8 cellular contexts compared by ENCODE assay signal in the genomic region with DNA sequence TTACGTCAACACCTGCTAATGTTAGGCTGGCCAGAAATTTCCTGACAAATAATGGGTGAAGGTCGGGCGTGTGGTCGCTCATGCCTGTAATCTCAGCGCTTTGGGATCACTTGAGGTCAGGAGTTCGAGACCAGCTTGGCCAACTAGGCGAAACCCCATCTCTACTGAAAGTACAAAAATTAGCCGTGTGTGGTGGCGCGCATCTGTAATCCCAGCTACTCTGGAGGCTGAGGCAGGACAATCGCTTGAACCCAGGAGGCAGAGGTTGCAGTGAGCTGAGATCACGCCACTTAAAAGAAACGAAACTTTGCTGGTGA. TPM values are rescaled to one million over a fixed set of nuclear protein-coding genes. Genes with fewer than 3 reads are reported as not detected.
A peak's percentile ranks its signal among the peaks of the same experiment; 100 is the strongest.
DNase-seq lines count a peak whose midpoint lies in the region; ATAC-seq and TF ChIP-seq lines count a peak whose summit lies in the region.
"Not testable (repeated sequence)": the region's sequence is repeated elsewhere in the genome, so short reads cannot be mapped to it uniquely, and the experiment has no call there.

No MANE protein-coding gene starts in this region.

- 64% methylated on average over 12 of the region's 13 CpGs; no CpG with 5 or more reads in 1 of the 2 donors for WGBS in gastroesophageal sphincter (ENCODE audit: low coverage in 1 of 2), 2 donors
- WGBS in sigmoid colon, 2 donors: 72 to 73% methylated on average over 13 of the region's 13 CpGs
- 64 to 81% methylated on average over 10 to 13 of the region's 13 CpGs for WGBS in upper lobe of left lung, 2 donors

- not testable (repeated sequence) for TF ChIP-seq POLR2A in gastroesophageal sphincter (IDR thresholded peaks at IDR 0.05); sigmoid colon (IDR thresholded peaks at IDR 0.05); upper lobe of left lung (IDR thresholded peaks at IDR 0.05)

- H3K27me3 Mint-ChIP-seq in activated T-cell treated with anti-CD3 and anti-CD28 coated beads, Interleukin-2, amount 50 U/mL, for 72 hours (ENCODE audit: low read depth); central memory CD8-positive, alpha-beta T cell: not testable (repeated sequence)

- not testable (repeated sequence) for H3F3A ChIP-seq in DOHH2 (ENCODE audit: control insufficient read depth, insufficient read depth); PC-9 (ENCODE audit: insufficient read depth, low read depth)

- H2AFZ ChIP-seq in PC-9: peak overlapping the region; percentile 94

- H3K4me1 ChIP-seq in DOHH2 (ENCODE audit: control insufficient read depth, low read length) (peaks cover 13% of the 10 kb centered on the region), gastroesophageal sphincter (peaks cover 0 to 27% (median 5%) of the 10 kb centered on the region in 3 donors), mucosa of rectum (ENCODE audit: control insufficient read depth in 2 of 2, insufficient read depth in 2 of 2, low read length in 2 of 2) (peaks cover 8 to 16% of the 10 kb centered on the region in 2 donors), sigmoid colon (peaks cover 0 to 22% (median 16%) of the 10 kb centered on the region in 4 donors), upper lobe of left lung (peaks cover 5 to 16% (median 10%) of the 10 kb centered on the region in 4 donors)
- H3K4me1 ChIP-seq in PC-9 (replicated peaks; ENCODE audit: insufficient read depth): not testable (repeated sequence)

- intact Hi-C loops in PC-9 (cut with micrococcal nuclease; ENCODE audit: unreplicated experiment): not testable (repeated sequence)
- intact Hi-C loops in sigmoid colon (cut with DNase I): loop anchor here (2.0 to 5.0 kb wide), 3 partner anchors 13 to 158 kb away; a partner anchor contains a TSS

- H3K9me3 ChIP-seq in DOHH2 (ENCODE audit: control insufficient read depth, insufficient read depth, low read length); PC-9 (ENCODE audit: insufficient read depth, low read depth); gastroesophageal sphincter; mucosa of rectum (ENCODE audit: control insufficient read depth in 2 of 2, low read length in 2 of 2); sigmoid colon; upper lobe of left lung: not testable (repeated sequence)

- not testable (repeated sequence) for H3K79me2 ChIP-seq in DOHH2 (ENCODE audit: control insufficient read depth, low read length); PC-9 (ENCODE audit: low read depth)

- H3K27me3 ChIP-seq in DOHH2 (ENCODE audit: control insufficient read depth, low read length); PC-9 (ENCODE audit: insufficient read depth, low read depth); gastroesophageal sphincter; mucosa of rectum (ENCODE audit: control insufficient read depth in 2 of 2, insufficient read depth in 2 of 2, low read length in 2 of 2); sigmoid colon; upper lobe of left lung: not testable (repeated sequence)

- not testable (repeated sequence) for H4K20me1 ChIP-seq in DOHH2 (ENCODE audit: control insufficient read depth, insufficient read depth, low read depth, low read length); PC-9 (ENCODE audit: insufficient read depth)

- not testable (repeated sequence) for DNase-seq in PC-9; activated T-cell treated with anti-CD3 and anti-CD28 coated beads, Interleukin-2, amount 50 U/mL, for 72 hours; central memory CD8-positive, alpha-beta T cell (ENCODE audit: low spot score in 2 of 2); sigmoid colon; upper lobe of left lung

- H3K4me3 ChIP-seq in DOHH2 (ENCODE audit: low read length) (peak overlapping the region; percentile 79), PC-9 (peak overlapping the region; percentile 98; the same call in 1 of the 2 replicates), gastroesophageal sphincter (peak overlapping the region; percentile 53 to 82), mucosa of rectum (ENCODE audit: low read length in 2 of 2) (peak overlapping the region; percentile 86 to 96), sigmoid colon (peak overlapping the region; percentile 63 to 83 (median 76)), upper lobe of left lung (peak overlapping the region; percentile 30 to 98 (median 67))

- H3K36me3 Mint-ChIP-seq in activated T-cell treated with anti-CD3 and anti-CD28 coated beads, Interleukin-2, amount 50 U/mL, for 72 hours (ENCODE audit: insufficient read depth in 2 of 2); central memory CD8-positive, alpha-beta T cell (ENCODE audit: insufficient read depth): not testable (repeated sequence)

- TF ChIP-seq CTCF in DOHH2 (IDR thresholded peaks at IDR 0.05; ENCODE audit: low read depth, low read length, poor library complexity, severe bottlenecking); PC-9 (conservative IDR thresholded peaks at IDR 0.05); gastroesophageal sphincter (IDR thresholded peaks at IDR 0.05); sigmoid colon (IDR thresholded peaks at IDR 0.05); upper lobe of left lung (IDR thresholded peaks at IDR 0.05): not testable (repeated sequence)

- POLR2A ChIA-PET in PC-9 (lab: Charles Lee; ENCODE audit: unreplicated experiment): interaction anchor here (0.8 kb wide), 1 partner anchor 14 kb away, joined by 9 read pairs; no protein-coding TSS in a partner anchor

- TSS peak; percentile 95 for BruUV-seq in PC-9 (replicated peaks; lab: Mats Ljungman, UMichigan)

- H3K4me3 Mint-ChIP-seq in activated T-cell treated with anti-CD3 and anti-CD28 coated beads, Interleukin-2, amount 50 U/mL, for 72 hours: peak overlapping the region; percentile 81 to 89
- H3K4me3 Mint-ChIP-seq in central memory CD8-positive, alpha-beta T cell: peak overlapping the region; percentile 74

- H3K9me3 Mint-ChIP-seq in activated T-cell treated with anti-CD3 and anti-CD28 coated beads, Interleukin-2, amount 50 U/mL, for 72 hours; central memory CD8-positive, alpha-beta T cell: not testable (repeated sequence)

- not testable (repeated sequence) for H3K27ac Mint-ChIP-seq in activated T-cell treated with anti-CD3 and anti-CD28 coated beads, Interleukin-2, amount 50 U/mL, for 72 hours; central memory CD8-positive, alpha-beta T cell (ENCODE audit: low read depth)

- not testable (repeated sequence) for H3K9me2 ChIP-seq in DOHH2 (replicated peaks; ENCODE audit: control insufficient read depth, low read length); PC-9 (ENCODE audit: insufficient read depth)

- H3K4me1 Mint-ChIP-seq in activated T-cell treated with anti-CD3 and anti-CD28 coated beads, Interleukin-2, amount 50 U/mL, for 72 hours (ENCODE audit: low read depth): peaks cover 17% of the 10 kb centered on the region
- peaks cover 10% of the 10 kb centered on the region for H3K4me1 Mint-ChIP-seq in central memory CD8-positive, alpha-beta T cell

- TF ChIP-seq EP300 in gastroesophageal sphincter (IDR thresholded peaks at IDR 0.05); sigmoid colon (IDR thresholded peaks at IDR 0.05); upper lobe of left lung (IDR thresholded peaks at IDR 0.05): not testable (repeated sequence)

- not testable (repeated sequence) for ATAC-seq in activated T-cell treated with anti-CD3 and anti-CD28 coated beads, Interleukin-2, amount 50 U/mL, for 72 hours (replicated peaks in 1 of 2); central memory CD8-positive, alpha-beta T cell (replicated peaks; ENCODE audit: extremely low read depth, poor library complexity, severe bottlenecking); gastroesophageal sphincter; upper lobe of left lung (ENCODE audit: low FRiP score in 2 of 2)

- H3K27ac ChIP-seq in DOHH2 (ENCODE audit: low read depth, low read length): not testable (repeated sequence)
- H3K27ac ChIP-seq in PC-9 (peak overlapping the region; percentile 63), gastroesophageal sphincter (peak overlapping the region; percentile 27 to 89 (median 82)), mucosa of rectum (ENCODE audit: low read depth in 2 of 2, low read length in 2 of 2) (peak overlapping the region; percentile 77 to 81), sigmoid colon (peak overlapping the region; percentile 86 to 91 (median 88)), upper lobe of left lung (peak overlapping the region; percentile 71 to 86 (median 82))

- H3K4me2 ChIP-seq in DOHH2 (ENCODE audit: low read length) (peak overlapping the region; percentile 93), PC-9 (peak overlapping the region; percentile 93)

- H3K9ac ChIP-seq in mucosa of rectum (ENCODE audit: low read depth in 1 of 2, low read length in 2 of 2): peak overlapping the region; percentile 84

- CTCF ChIA-PET in PC-9 (lab: Charles Lee): not testable (repeated sequence)

- not testable (repeated sequence) for H3K36me3 ChIP-seq in DOHH2 (ENCODE audit: control insufficient read depth, low read length); PC-9 (ENCODE audit: low read depth); gastroesophageal sphincter; mucosa of rectum (ENCODE audit: control insufficient read depth in 2 of 2, insufficient read depth in 2 of 2, low read length in 2 of 2); sigmoid colon; upper lobe of left lung

RNA-seq across cellular contexts. Expression of a gene that starts 13.3 kb away (rescaled TPM):
- total RNA-seq in PC-9 (2021) (36.1 and 38.0 TPM in 2 replicates), gastroesophageal sphincter (10 to 100 TPM; 14.3 to 37.2 (median 16.5) TPM), sigmoid colon (10 to 100 TPM; 13.4 to 27.3 (median 19.8) TPM), upper lobe of left lung (100 to 1,000 TPM in 1 of 6 donors, 10 to 100 TPM in 5; 31.4 to 161 (median 46.1) TPM)
- total RNA-seq in activated T-cell treated with anti-CD3 and anti-CD28 coated beads, Interleukin-2, amount 50 U/mL, for 72 hours: 10 to 100 TPM; 30.6 to 34.3 TPM
- polyA plus RNA-seq in sigmoid colon: 10 to 100 TPM in 1 of 3 donors, 1 to 10 TPM in 2; 3.0 to 12.5 (median 5.3) TPM

RNA-seq across cellular contexts. Expression of a gene that starts 19.1 kb away (rescaled TPM):
- total RNA-seq in PC-9 (2021) (2.7 and 2.9 TPM in 2 replicates), gastroesophageal sphincter (not detected), sigmoid colon (under 1 TPM in 1 of 4 donors, not detected in 3; 0.14 TPM), upper lobe of left lung (under 1 TPM in 2 of 6 donors, not detected in 4; 0.13 to 0.29 TPM)
- 1 to 10 TPM; 7.8 to 8.5 TPM for total RNA-seq in activated T-cell treated with anti-CD3 and anti-CD28 coated beads, Interleukin-2, amount 50 U/mL, for 72 hours
- polyA plus RNA-seq in sigmoid colon: 10 to 100 TPM in 2 of 3 donors, 1 to 10 TPM in 1; 6.6 to 18.3 (median 11.1) TPM
